ENCODE assay signal across 8 cellular contexts in the genomic region with DNA sequence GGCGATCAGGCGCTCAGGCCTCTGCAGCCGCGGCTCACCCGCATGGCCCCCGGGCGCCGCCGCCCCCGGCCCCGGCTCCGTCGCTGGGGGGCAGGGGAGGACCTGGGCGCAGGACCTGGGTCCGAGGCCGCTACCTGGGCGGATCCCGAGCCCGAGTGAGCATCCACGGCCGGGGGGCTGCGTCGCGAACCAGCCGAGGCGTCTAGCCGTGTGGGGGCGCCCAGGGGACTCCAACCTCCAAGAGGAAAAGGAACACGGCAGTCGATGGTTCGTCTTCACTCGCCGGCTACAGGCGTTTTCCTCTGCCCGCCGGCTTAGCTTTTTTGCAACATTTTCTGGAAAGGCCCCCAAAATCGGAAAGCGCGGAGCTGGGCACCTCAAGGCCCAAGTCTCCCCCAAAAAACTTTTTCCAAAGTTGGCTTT. TPM values are rescaled to one million over a fixed set of nuclear protein-coding genes. Genes with fewer than 3 reads are reported as not detected.
DNase-seq lines count a peak whose midpoint lies in the region; ATAC-seq and TF ChIP-seq lines count a peak whose summit lies in the region.

No MANE protein-coding gene starts in this region.

- peaks cover 43 to 71% (median 59%) of the 10 kb centered on the region in 3 donors for H3K4me1 ChIP-seq in esophagus squamous epithelium

- no peaks in the 10 kb centered on the region for H3K36me3 ChIP-seq in esophagus squamous epithelium

- H3K27me3 ChIP-seq in esophagus squamous epithelium, result peaks cover 0 to 82% (median 3%) of the 10 kb centered on the region in 4 donors

- 7% methylated on average over 3 of the region's 39 CpGs; no CpG with 5 or more reads in 1 of the 2 donors for WGBS in esophagus squamous epithelium, 2 donors

- TF ChIP-seq CTCF in esophagus squamous epithelium (IDR thresholded peaks at IDR 0.05), result no peak

- DNase-seq in ELR (ENCODE audit: low read depth) (peak; percentile 37), SW480 (ENCODE audit: low spot score) (peak; percentile 46), esophagus squamous epithelium (lab: John Stamatoyannopoulos, UW) (no peak), retina (peak; percentile 56), SHP77 (lab: John Stamatoyannopoulos, UW) (no peak)

- no peak for TF ChIP-seq POLR2A in esophagus squamous epithelium (IDR thresholded peaks at IDR 0.05)

- intact Hi-C loops in esophagus squamous epithelium (cut with DNase I), result no loop called here

- peak overlapping the region; percentile 72 to 88 (median 79) for H3K27ac ChIP-seq in esophagus squamous epithelium

- peak overlapping the region; percentile 41 to 73 (median 52) for H3K4me3 ChIP-seq in esophagus squamous epithelium

- H3K9me3 ChIP-seq in esophagus squamous epithelium, result no peaks in the 10 kb centered on the region

- ATAC-seq in HG02610 (IDR thresholded peaks at IDR 0.05; ENCODE audit: unreplicated experiment) (no peak), HG03342 (IDR thresholded peaks at IDR 0.05; ENCODE audit: unreplicated experiment) (no peak), HG02981 (IDR thresholded peaks at IDR 0.05; ENCODE audit: unreplicated experiment) (no peak)

RNA-seq across cellular contexts. Expression of gene PDGFB, which starts 0.7 kb away (rescaled TPM):
- total RNA-seq in esophagus squamous epithelium, result 1 to 10 TPM; 1.2 to 6.3 (median 3.7) TPM

Comparison
In these comparisons a context has a peak if more than half of its experiments do, and no peak if none do; other contexts are left out.
1. DNase-seq: peak in ELR (single experiment), SW480 (single experiment) and retina (single experiment); none in esophagus squamous epithelium (single experiment) and SHP77 (0 of 2).